ENCODE assay signal across 8 cellular contexts in genomic region chr16:81314603-81315270, GRCh38. TPM values are rescaled to one million over a fixed set of nuclear protein-coding genes. Genes with fewer than 3 reads are reported as not detected.
A peak's percentile ranks its signal among the peaks of the same experiment; 100 is the strongest.
DNase-seq lines count a peak whose midpoint lies in the region; ATAC-seq and TF ChIP-seq lines count a peak whose summit lies in the region.

Gene GAN, plus strand, starts transcription at chr16:81314962. Its CDS starts 152 bp downstream, at chr16:81315114.

- H3K4me1 ChIP-seq in Loucy (ENCODE audit: insufficient read depth, low read length, poor library complexity, severe bottlenecking) (peaks cover 52% of the 10 kb centered on the region), RWPE2 (ENCODE audit: insufficient read depth, poor library complexity, severe bottlenecking) (peaks cover 11% of the 10 kb centered on the region)

- TF ChIP-seq CTCF in Loucy (conservative IDR thresholded peaks at IDR 0.05; ENCODE audit: low read length) (no peak), RWPE2 (IDR thresholded peaks at IDR 0.05; ENCODE audit: poor library complexity, severe bottlenecking) (no peak), natural killer cell (IDR thresholded peaks at IDR 0.05) (no peak)

- peak within 1 kb of the TSS; percentile 45 for H3K27ac ChIP-seq in RWPE2 (ENCODE audit: poor library complexity, severe bottlenecking)

- peaks cover 36 to 53% of the 10 kb centered on the region in 2 donors for H3K4me1 Mint-ChIP-seq in natural killer cell

- H3K36me3 ChIP-seq in H7 (replicated peaks; ENCODE audit: control insufficient read depth, insufficient read depth, low read length) (no peaks in the 10 kb centered on the region; the same call in 1 of the 2 replicates), Loucy (ENCODE audit: insufficient read depth, low read length) (no peaks in the 10 kb centered on the region), RWPE2 (ENCODE audit: low read depth) (no peaks in the 10 kb centered on the region)

- H3K4me3 ChIP-seq in H7 (ENCODE audit: insufficient read depth, low read depth, low read length) (peak within 1 kb of the TSS; percentile 87), Loucy (ENCODE audit: low read length, poor library complexity, severe bottlenecking) (peak within 1 kb of the TSS; percentile 86), RWPE2 (ENCODE audit: severe bottlenecking) (peak within 1 kb of the TSS; percentile 62)

- peak; percentile 95 for ATAC-seq in RWPE2 (ENCODE audit: low read depth)
- peak; percentile 93 to 97 (median 96) for ATAC-seq in natural killer cell

- peak within 1 kb of the TSS; percentile 82 for H3K9ac ChIP-seq in Loucy (ENCODE audit: low read depth, low read length, poor library complexity, severe bottlenecking)

- H4K20me1 ChIP-seq in Loucy (ENCODE audit: insufficient read depth, low read length, poor library complexity, severe bottlenecking) = peaks cover 22% of the 10 kb centered on the region

- H3K79me2 ChIP-seq in Loucy (ENCODE audit: insufficient read depth, low read length) = peaks cover 66% of the 10 kb centered on the region

- peak within 1 kb of the TSS; percentile 94 for H3K4me3 Mint-ChIP-seq in natural killer cell

- intact Hi-C loops in natural killer cell (cut with micrococcal nuclease) = no loop called here

- no peaks in the 10 kb centered on the region for H3K9me3 ChIP-seq in Loucy (ENCODE audit: insufficient read depth, low read depth, low read length)
- no peaks in the 10 kb centered on the region for H3K9me3 ChIP-seq in RWPE2 (ENCODE audit: severe bottlenecking)

- peak within 1 kb of the TSS; percentile 90 to 96 for H3K27ac Mint-ChIP-seq in natural killer cell

- H3K36me3 Mint-ChIP-seq in natural killer cell = no peaks in the 10 kb centered on the region

- DNase-seq in ELR (ENCODE audit: low read depth) (peak; percentile 98), H7 (peak; percentile 94), RWPE2 (ENCODE audit: low spot score) (peak; percentile 95), fibroblast of peridontal ligament (ENCODE audit: extremely low read depth) (peak; percentile 92), natural killer cell (peak; percentile 93)
- peak; percentile 88 for DNase-seq in activated effector memory CD4-positive, alpha-beta T cell treated with Interleukin-2 at 50 U/mL for 16 hours
- peak; percentile 86 to 92 (median 91) for DNase-seq in stimulated activated naive CD4-positive, alpha-beta T cell (lab: John Stamatoyannopoulos, UW)

- peak within 1 kb of the TSS; percentile 91 for H2AFZ ChIP-seq in Loucy (ENCODE audit: low read length)

- H3K27me3 ChIP-seq in H7 (ENCODE audit: control insufficient read depth, insufficient read depth, low read length) (peaks cover 5% of the 10 kb centered on the region; the same call in 1 of the 2 replicates), Loucy (ENCODE audit: insufficient read depth, low read length, poor library complexity, severe bottlenecking) (no peaks in the 10 kb centered on the region), RWPE2 (ENCODE audit: insufficient read depth, poor library complexity, severe bottlenecking) (no peaks in the 10 kb centered on the region)

- no peaks in the 10 kb centered on the region for H3K9me3 Mint-ChIP-seq in natural killer cell

- H3K9me2 ChIP-seq in Loucy (replicated peaks; ENCODE audit: low read depth, low read length) = no peaks in the 10 kb centered on the region

- H3K27me3 Mint-ChIP-seq in natural killer cell (ENCODE audit: low read depth in 2 of 2) = no peaks in the 10 kb centered on the region

- peak within 1 kb of the TSS; percentile 100 for H3K4me2 ChIP-seq in Loucy (ENCODE audit: low read depth, low read length, poor library complexity, severe bottlenecking)

- no peaks in the 10 kb centered on the region for H3F3A ChIP-seq in Loucy (ENCODE audit: low read depth)

RNA-seq across cellular contexts. Expression of gene GAN, which starts in this region (rescaled TPM):
- total RNA-seq in H7 (2014; rRNA removed; shearing (Covaris generic)) = 8.7 and 10.9 TPM in 2 replicates
- total RNA-seq in natural killer cell = 1 to 10 TPM; 5.9 to 9.9 (median 7.3) TPM

Comparison
In these comparisons a context has a peak if more than half of its experiments do, and no peak if none do; other contexts are left out.
1. Peak in every context shown above with its lines: DNase-seq, ATAC-seq, H3K4me3 ChIP-seq and H3K27ac ChIP-seq.